Comparison of ENCODE assay signal across 8 cellular contexts in the genomic region with DNA sequence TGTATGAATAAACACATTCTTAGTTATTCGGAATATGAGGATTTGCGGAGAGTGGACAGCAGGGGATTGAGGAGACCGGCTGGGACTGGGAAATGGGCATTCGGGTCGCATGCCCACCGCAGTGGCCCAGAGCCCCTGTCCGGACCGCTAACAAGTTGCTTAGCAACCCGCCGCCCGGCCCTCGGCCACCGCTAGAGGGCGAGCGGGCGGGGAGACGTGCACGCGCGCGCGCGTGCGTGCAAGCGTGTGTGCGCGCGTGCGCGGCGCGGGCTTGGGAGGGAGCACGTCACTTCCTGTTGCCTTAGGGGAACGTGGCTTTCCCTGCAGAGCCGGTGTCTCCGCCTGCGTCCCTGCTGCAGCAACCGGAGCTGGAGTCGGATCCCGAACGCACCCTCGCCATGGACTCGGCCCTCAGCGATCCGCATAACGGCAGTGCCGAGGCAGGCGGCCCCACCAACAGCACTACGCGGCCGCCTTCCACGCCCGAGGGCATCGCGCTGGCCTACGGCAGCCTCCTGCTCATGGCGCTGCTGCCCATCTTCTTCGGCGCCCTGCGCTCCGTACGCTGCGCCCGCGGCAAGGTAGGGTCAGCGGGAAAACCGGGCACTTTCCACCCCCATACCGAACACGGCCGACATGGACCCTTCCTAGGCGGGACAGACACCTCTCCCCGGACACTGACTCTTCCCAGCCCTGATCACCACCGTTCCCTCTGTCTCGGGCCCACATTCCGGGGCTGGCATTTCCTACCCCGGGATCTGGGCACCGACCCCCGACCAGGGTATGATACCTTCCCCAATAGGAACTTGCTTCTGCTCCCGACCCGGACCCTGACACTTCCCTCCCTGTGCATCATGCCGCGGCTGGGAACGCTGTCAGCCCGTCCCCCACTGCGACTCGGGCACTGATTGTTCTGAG. TPM values are rescaled to one million over a fixed set of nuclear protein-coding genes. Genes with fewer than 3 reads are reported as not detected.
DNase-seq lines count a peak whose midpoint lies in the region; ATAC-seq and TF ChIP-seq lines count a peak whose summit lies in the region.

A gene with protein sequence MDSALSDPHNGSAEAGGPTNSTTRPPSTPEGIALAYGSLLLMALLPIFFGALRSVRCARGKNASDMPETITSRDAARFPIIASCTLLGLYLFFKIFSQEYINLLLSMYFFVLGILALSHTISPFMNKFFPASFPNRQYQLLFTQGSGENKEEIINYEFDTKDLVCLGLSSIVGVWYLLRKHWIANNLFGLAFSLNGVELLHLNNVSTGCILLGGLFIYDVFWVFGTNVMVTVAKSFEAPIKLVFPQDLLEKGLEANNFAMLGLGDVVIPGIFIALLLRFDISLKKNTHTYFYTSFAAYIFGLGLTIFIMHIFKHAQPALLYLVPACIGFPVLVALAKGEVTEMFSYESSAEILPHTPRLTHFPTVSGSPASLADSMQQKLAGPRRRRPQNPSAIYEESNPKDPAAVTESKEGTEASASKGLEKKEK (plus strand): TSS at position 289 of the 918 bp plus-strand sequence. CDS start 110 bp downstream, at position 399.

- H3K4me1 Mint-ChIP-seq in activated B cell treated with CpG ODN at 0.5 μM for 24 hours, result peaks cover 7% of the 10 kb centered on the region

- intact Hi-C loops in activated B cell treated with CpG ODN at 0.5 μM for 24 hours (cut with micrococcal nuclease), result loop anchor here (1.0 to 5.0 kb wide), 4 partner anchors 33 to 209 kb away; partner anchors contain the start of gene ID1

- H3K27me3 ChIP-seq in AG04450 (ENCODE audit: control insufficient read depth, insufficient read depth, low read length), result peaks cover 2% of the 10 kb centered on the region

- H3K9me3 Mint-ChIP-seq in activated B cell treated with CpG ODN at 0.5 μM for 24 hours, result no peaks in the 10 kb centered on the region

- H3K4me3 Mint-ChIP-seq in activated B cell treated with CpG ODN at 0.5 μM for 24 hours, result no peak within 1 kb of the TSS

- peak within 1 kb of the TSS; percentile 43 for H3K27ac Mint-ChIP-seq in activated B cell treated with CpG ODN at 0.5 μM for 24 hours

- TF ChIP-seq CTCF in AG04450 (IDR thresholded peaks at IDR 0.05; ENCODE audit: low read depth, low read length) (peak; percentile 79), activated B cell treated with CpG ODN at 0.5 μM for 24 hours (IDR thresholded peaks at IDR 0.05) (peak; percentile 70)

- peaks cover 3% of the 10 kb centered on the region for H3K36me3 Mint-ChIP-seq in activated B cell treated with CpG ODN at 0.5 μM for 24 hours (ENCODE audit: low read depth)

- H3K27me3 Mint-ChIP-seq in activated B cell treated with CpG ODN at 0.5 μM for 24 hours, result no peaks in the 10 kb centered on the region

- H3K27ac ChIP-seq in AG04450 (ENCODE audit: low read depth, low read length) (peak within 1 kb of the TSS; percentile 75), caudate nucleus (ENCODE audit: low read depth, low read length) (peak within 1 kb of the TSS; percentile 61)

- H3K9me3 ChIP-seq in AG04450 (ENCODE audit: control insufficient read depth, insufficient read depth, low read length), result peaks cover 2% of the 10 kb centered on the region; the same call in 1 of the 2 replicates

- DNase-seq in AG04450 (ENCODE audit: low read depth, low spot score) (peak; percentile 86), NCI-H2196 (lab: John Stamatoyannopoulos, UW; ENCODE audit: unreplicated experiment) (peak; percentile 97), activated B cell treated with CpG ODN at 0.5 μM for 24 hours (peak; percentile 80), caudate nucleus (lab: John Stamatoyannopoulos, UW) (peak; percentile 15 to 95 (median 83)), iris pigment epithelial cell (ENCODE audit: low read depth) (peak; percentile 94)
- peak; percentile 85 for DNase-seq in stimulated activated CD4-positive, alpha-beta T cell treated with anti-CD3 and anti-CD28 coated beads, Interleukin-12 subunit alpha, Interleukin-12 subunit beta, amount 100 ng/mL, for 4 hours

- ATAC-seq in GM18868 (IDR thresholded peaks at IDR 0.05; ENCODE audit: unreplicated experiment) (peak; percentile 93), HG03108 (IDR thresholded peaks at IDR 0.05; ENCODE audit: unreplicated experiment) (peak; percentile 83), activated B cell treated with CpG ODN at 0.5 μM for 24 hours (ENCODE audit: low read depth) (peak; percentile 87)

- POLR2A ChIA-PET in AG04450 (lab: Yijun Ruan, JAX) (interaction anchor here (0.6 to 0.7 kb wide), 3 partner anchors 57 to 971 kb away, joined by 3 read pairs; no protein-coding TSS in a partner anchor), activated B cell treated with CpG ODN at 0.5 μM for 24 hours (lab: Charles Lee) (no interaction called here)

- H3K4me3 ChIP-seq in AG04450 (ENCODE audit: low read depth, low read length), result peak within 1 kb of the TSS; percentile 99

- CTCF ChIA-PET in AG04450 (lab: Charles Lee) (interaction anchor here (0.5 to 3.0 kb wide), 17 partner anchors 8 to 216 kb away, joined by 3 to 10 read pairs (median 4); no protein-coding TSS in a partner anchor), activated B cell treated with CpG ODN at 0.5 μM for 24 hours (lab: Charles Lee) (interaction anchor here (0.7 to 1.0 kb wide), 2 partner anchors 11 to 98 kb away, joined by 3 to 4 read pairs; no protein-coding TSS in a partner anchor)

RNA-seq across cellular contexts. Expression of the gene that starts here (rescaled TPM):
- 167 and 203 TPM in 2 replicates for polyA plus RNA-seq in AG04450 (2011; rRNA removed)
- 155 and 196 TPM in 2 replicates for polyA minus RNA-seq in AG04450 (2011; rRNA and poly(A)+ RNA removed)
- total RNA-seq in activated B cell treated with CpG ODN at 0.5 μM for 24 hours, result 77.5 and 90.9 TPM in 2 replicates

Comparison
In these comparisons a context has a peak if more than half of its experiments do, and no peak if none do; other contexts are left out.
1. Peak in every context shown above with its lines: DNase-seq, ATAC-seq, H3K4me3 ChIP-seq and H3K27ac ChIP-seq.